Comparison of ENCODE assay signal across 10 cellular contexts in the genomic region with DNA sequence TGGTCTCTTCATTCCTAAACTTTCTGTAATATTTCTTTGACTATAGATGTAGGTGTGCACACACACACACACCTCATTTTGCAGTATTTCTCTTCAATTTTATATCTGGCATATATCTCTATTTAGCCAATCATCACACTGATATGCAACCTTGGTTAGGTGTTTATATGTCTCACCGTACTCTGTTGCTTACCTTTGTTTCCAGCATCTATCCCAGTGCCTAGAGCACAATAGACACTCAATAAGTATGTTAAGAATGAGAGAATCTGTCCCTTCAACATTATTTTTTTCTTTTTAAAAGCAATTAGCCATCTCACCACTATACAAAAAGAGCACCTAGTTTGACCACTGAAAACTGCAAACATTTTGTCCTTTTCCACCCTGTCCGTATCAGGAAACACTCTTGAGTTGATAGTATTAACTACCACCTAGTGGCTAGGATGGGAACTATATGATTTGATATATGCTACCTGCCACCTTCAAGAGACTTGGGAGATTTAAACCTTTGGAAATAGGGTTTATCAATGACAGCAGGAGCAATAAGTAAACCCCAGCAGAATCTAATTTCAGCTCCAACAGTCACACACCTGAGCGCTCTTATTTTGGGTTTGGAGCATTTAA. TPM values are rescaled to one million over a fixed set of nuclear protein-coding genes. Genes with fewer than 3 reads are reported as not detected.
DNase-seq lines count a peak whose midpoint lies in the region; ATAC-seq and TF ChIP-seq lines count a peak whose summit lies in the region.
"Had no signal": no experiment of that assay in that cellular context is flagged by ENCODE, and none has a peak within 500 bp of the region (broad histone marks: within the 10 kb centered on the region; RNA-seq: fewer than 3 reads in every experiment).

No MANE protein-coding gene starts in this region.

- CTCF ChIA-PET in Caco-2 (lab: Charles Lee) = no interaction called here

- ATAC-seq in GM19035 (IDR thresholded peaks at IDR 0.05; ENCODE audit: unreplicated experiment) = peak; percentile 68
- ATAC-seq in HG03565 (IDR thresholded peaks at IDR 0.05; ENCODE audit: unreplicated experiment) = peak; percentile 73
- ATAC-seq in lower lobe of right lung = peak; percentile 56 to 64
- no peak for ATAC-seq in mucosa of descending colon

- no peak overlapping the region for H3K27ac Mint-ChIP-seq in Caco-2 (ENCODE audit: unreplicated experiment)
- H3K27ac Mint-ChIP-seq: IgD-negative memory B cell, memory B cell had no signal

- DNase-seq in Caco-2 (peak in 1 of 2 experiments; percentile 47), amniotic epithelial cell (ENCODE audit: low read depth) (peak; percentile 53), lower lobe of right lung (no peak), mucosa of descending colon (no peak), NCI-H128 (lab: John Stamatoyannopoulos, UW; ENCODE audit: unreplicated experiment) (no peak)
- DNase-seq in NK-92 treated with Interleukin-12 subunit alpha and Interleukin-12 subunit beta, amount 100 ng/mL, for 24 hours (lab: John Stamatoyannopoulos, UW) = no peak

- H3K36me3 ChIP-seq in Caco-2 (ENCODE audit: control insufficient read depth, insufficient read depth, low read length) (no peaks in the 10 kb centered on the region), lower lobe of right lung (no peaks in the 10 kb centered on the region), mucosa of descending colon (ENCODE audit: low read depth) (no peaks in the 10 kb centered on the region)

- intact Hi-C loops in Caco-2 (cut with micrococcal nuclease; ENCODE audit: unreplicated experiment) (loop anchor here (1.0 kb wide), 2 partner anchors 46 to 265 kb away; no protein-coding TSS in a partner anchor), lower lobe of right lung (cut with DNase I) (no loop called here), mucosa of descending colon (cut with DNase I, micrococcal nuclease) (no loop called here)

- H3K27me3 ChIP-seq in Caco-2 (replicated peaks; ENCODE audit: control insufficient read depth, insufficient read depth, low read length) (no peaks in the 10 kb centered on the region), lower lobe of right lung (ENCODE audit: low read depth) (no peaks in the 10 kb centered on the region)

- POLR2A ChIA-PET in Caco-2 (lab: Charles Lee) = no interaction called here

- H3K4me3 ChIP-seq in Caco-2 (ENCODE audit: low read depth, low read length) (no peak overlapping the region), lower lobe of right lung (no peak overlapping the region), mucosa of descending colon (no peak overlapping the region)

- H3K4me1 Mint-ChIP-seq in Caco-2 (ENCODE audit: low read depth, unreplicated experiment) = peaks cover 14% of the 10 kb centered on the region
- H3K4me1 Mint-ChIP-seq: memory B cell had no signal

- H3K27ac ChIP-seq in lower lobe of right lung = no peak overlapping the region

- TF ChIP-seq CTCF in Caco-2 (IDR thresholded peaks at IDR 0.05; ENCODE audit: insufficient read depth in 1 of 2, low read depth in 1 of 2, low read length in 1 of 2, severe bottlenecking in 1 of 2, unreplicated experiment in 1 of 2) = peak; percentile 50 to 56
- TF ChIP-seq CTCF in lower lobe of right lung (IDR thresholded peaks at IDR 0.05) = peak; percentile 51
- TF ChIP-seq CTCF in mucosa of descending colon (IDR thresholded peaks at IDR 0.05) = no peak

- H3K27me3 Mint-ChIP-seq in Caco-2 (ENCODE audit: insufficient read depth, unreplicated experiment) = no peaks in the 10 kb centered on the region
- H3K27me3 Mint-ChIP-seq: IgD-negative memory B cell had no signal

- no peaks in the 10 kb centered on the region for H3K9me3 Mint-ChIP-seq in Caco-2 (ENCODE audit: unreplicated experiment)
- H3K9me3 Mint-ChIP-seq: IgD-negative memory B cell, memory B cell had no signal

- H3K36me3 Mint-ChIP-seq in Caco-2 (ENCODE audit: insufficient read depth, unreplicated experiment) = no peaks in the 10 kb centered on the region
- H3K36me3 Mint-ChIP-seq: IgD-negative memory B cell, memory B cell had no signal

- H3K9me3 ChIP-seq in Caco-2 = no peaks in the 10 kb centered on the region
- no peaks in the 10 kb centered on the region for H3K9me3 ChIP-seq in lower lobe of right lung
- no peaks in the 10 kb centered on the region for H3K9me3 ChIP-seq in mucosa of descending colon

- H3K4me1 ChIP-seq in Caco-2 = no peaks in the 10 kb centered on the region
- no peaks in the 10 kb centered on the region for H3K4me1 ChIP-seq in lower lobe of right lung
- H3K4me1 ChIP-seq in mucosa of descending colon (ENCODE audit: low read depth) = no peaks in the 10 kb centered on the region

- BruUV-seq in Caco-2 (replicated peaks; lab: Mats Ljungman, UMichigan) = no TSS peak

- no peak overlapping the region for H3K4me3 Mint-ChIP-seq in Caco-2 (ENCODE audit: unreplicated experiment)
- H3K4me3 Mint-ChIP-seq: IgD-negative memory B cell, memory B cell had no signal

RNA-seq across cellular contexts. Expression of gene RSPO3, which starts 48.7 kb away (rescaled TPM):
- total RNA-seq in Caco-2 (2022) = 0.11 TPM in 1 of 2 replicates, not detected in the other
- 8.0 TPM for total RNA-seq in lower lobe of right lung
- total RNA-seq in mucosa of descending colon = 10 to 100 TPM in 1 of 3 donors, 1 to 10 TPM in 2; 1.5 to 12.0 (median 9.1) TPM
